17 cellular contexts compared by ENCODE assay signal in the genomic region with DNA sequence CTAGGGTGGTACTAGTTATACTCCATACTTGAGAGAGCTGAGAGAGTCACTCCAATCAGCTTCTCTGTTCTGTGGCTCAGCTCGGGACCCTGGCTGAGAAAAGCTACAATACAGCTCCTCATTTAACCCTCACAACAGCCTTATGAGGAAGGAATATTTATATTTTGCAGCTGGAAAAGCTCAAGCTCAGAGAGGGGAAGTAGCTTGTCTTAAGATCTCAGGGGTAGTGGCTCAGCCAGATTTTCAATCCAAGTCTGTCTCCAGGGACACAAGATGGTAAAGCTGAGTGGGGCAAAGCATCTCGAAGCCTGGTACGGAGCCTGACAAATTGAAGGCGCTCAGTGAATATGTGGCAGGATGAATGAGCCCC. TPM values are rescaled to one million over a fixed set of nuclear protein-coding genes. Genes with fewer than 3 reads are reported as not detected.
A peak's percentile ranks its signal among the peaks of the same experiment; 100 is the strongest.
DNase-seq lines count a peak whose midpoint lies in the region; ATAC-seq, FAIRE-seq and TF ChIP-seq lines count a peak whose summit lies in the region.
"Had no signal": no experiment of that assay in that cellular context is flagged by ENCODE, and none has a peak within 500 bp of the region (broad histone marks: within the 10 kb centered on the region; RNA-seq: fewer than 3 reads in every experiment).

No MANE protein-coding gene starts in this region.

- H3K9me2 ChIP-seq in OCI-LY1 (ENCODE audit: low read depth, low read length) = no peaks in the 10 kb centered on the region

- peak overlapping the region; percentile 2; the same call in 1 of the 2 replicates for H3K4me2 ChIP-seq in OCI-LY1 (ENCODE audit: low read length)
- H3K4me2 ChIP-seq: hepatocyte, smooth muscle cell had no signal

- no peaks in the 10 kb centered on the region for H3K27me3 Mint-ChIP-seq in T-helper 1 cell treated with Interleukin-12 subunit alpha and Interleukin-12 subunit beta and Interleukin-4 antibody, amounts not matched to agents 30 μg/mL and 1 μg/mL, for 36 hours (ENCODE audit: low read depth)

- TF ChIP-seq EP300 in sigmoid colon (IDR thresholded peaks at IDR 0.05) = no peak

- no peaks in the 10 kb centered on the region for H3K9me3 Mint-ChIP-seq in T-helper 1 cell treated with Interleukin-12 subunit alpha and Interleukin-12 subunit beta and Interleukin-4 antibody, amounts not matched to agents 30 μg/mL and 1 μg/mL, for 36 hours
- H3K9me3 Mint-ChIP-seq: HFFc6 had no signal

- H2AFZ ChIP-seq in OCI-LY1 (ENCODE audit: low read length) = no peak overlapping the region
- H2AFZ ChIP-seq: hepatocyte had no signal

- H3K36me3 Mint-ChIP-seq in T-helper 1 cell treated with Interleukin-12 subunit alpha and Interleukin-12 subunit beta and Interleukin-4 antibody, amounts not matched to agents 30 μg/mL and 1 μg/mL, for 36 hours (ENCODE audit: low read depth) = peaks cover 8% of the 10 kb centered on the region

- TF ChIP-seq POLR2A in sigmoid colon (IDR thresholded peaks at IDR 0.05) = no peak
- TF ChIP-seq POLR2A in GM12891 (IDR thresholded peaks at IDR 0.05; ENCODE audit: low read depth, low read length) = no peak

- H3K4me1 ChIP-seq in OCI-LY1 (ENCODE audit: insufficient read depth, low read length, severe bottlenecking) = peaks cover 36% of the 10 kb centered on the region
- peaks cover 45% of the 10 kb centered on the region for H3K4me1 ChIP-seq in psoas muscle
- peaks cover 0 to 28% (median 12%) of the 10 kb centered on the region in 4 donors for H3K4me1 ChIP-seq in sigmoid colon

- 65 to 86% (median 73%) methylated on average over 4 of the region's 4 CpGs for WGBS in psoas muscle, 3 donors
- 71 to 76% methylated on average over 4 of the region's 4 CpGs for WGBS in sigmoid colon, 2 donors

- H3K36me3 ChIP-seq in OCI-LY1 (ENCODE audit: insufficient read depth, low read length) (peaks cover 8% of the 10 kb centered on the region), psoas muscle (ENCODE audit: insufficient read depth in 1 of 2, low read depth in 1 of 2) (peaks cover 0 to 12% of the 10 kb centered on the region in 2 donors), sigmoid colon (peaks cover 4 to 9% (median 6%) of the 10 kb centered on the region in 4 donors)

- FAIRE-seq in GM12891 (lab: Jason Lieb, UNC) = no peak

- peaks cover 25% of the 10 kb centered on the region for H3K4me1 Mint-ChIP-seq in T-helper 1 cell treated with Interleukin-12 subunit alpha and Interleukin-12 subunit beta and Interleukin-4 antibody, amounts not matched to agents 30 μg/mL and 1 μg/mL, for 36 hours (ENCODE audit: low read depth)

- H3K27me3 ChIP-seq in OCI-LY1 (ENCODE audit: insufficient read depth, low read length) = no peaks in the 10 kb centered on the region
- H3K27me3 ChIP-seq in psoas muscle (ENCODE audit: insufficient read depth in 3 of 3, low read length in 2 of 3) = no peaks in the 10 kb centered on the region
- H3K27me3 ChIP-seq in sigmoid colon = no peaks in the 10 kb centered on the region
- H3K27me3 ChIP-seq: hepatocyte, suprapubic skin had no signal

- H3K79me2 ChIP-seq in OCI-LY1 (ENCODE audit: insufficient read depth, low read length) = no peaks in the 10 kb centered on the region

- peak overlapping the region; percentile 69 for H3K27ac Mint-ChIP-seq in T-helper 1 cell treated with Interleukin-12 subunit alpha and Interleukin-12 subunit beta and Interleukin-4 antibody, amounts not matched to agents 30 μg/mL and 1 μg/mL, for 36 hours
- H3K27ac Mint-ChIP-seq: HFFc6 had no signal

- no peak for DNase-seq in T-helper 1 cell
- DNase-seq in psoas muscle = no peak
- DNase-seq in sigmoid colon = no peak
- DNase-seq in GM12891 (ENCODE audit: insufficient read length, low spot score) = no peak
- DNase-seq: 8988T; activated CD4-positive, alpha-beta T cell treated with anti-CD3 and anti-CD28 coated beads for 4 hours; HFFc6; left ventricle myocardium superior had no signal

- no peak overlapping the region; the same call in 1 of the 2 replicates for H3K9ac ChIP-seq in OCI-LY1 (ENCODE audit: low read length)

- H3K27ac ChIP-seq in OCI-LY1 (ENCODE audit: low read depth, low read length, poor library complexity, severe bottlenecking) (peak overlapping the region; percentile 81), angular gyrus (ENCODE audit: low read depth, low read length) (peak overlapping the region; percentile 47), psoas muscle (peak overlapping the region; percentile 69), sigmoid colon (no peak overlapping the region)
- H3K27ac ChIP-seq: suprapubic skin had no signal

- H3K9me3 ChIP-seq in OCI-LY1 (ENCODE audit: low read length) = no peaks in the 10 kb centered on the region
- no peaks in the 10 kb centered on the region for H3K9me3 ChIP-seq in psoas muscle
- no peaks in the 10 kb centered on the region for H3K9me3 ChIP-seq in sigmoid colon
- H3K9me3 ChIP-seq: suprapubic skin had no signal

- H3K4me3 Mint-ChIP-seq in T-helper 1 cell treated with Interleukin-12 subunit alpha and Interleukin-12 subunit beta and Interleukin-4 antibody, amounts not matched to agents 30 μg/mL and 1 μg/mL, for 36 hours = no peak overlapping the region
- H3K4me3 Mint-ChIP-seq: HFFc6 had no signal

- intact Hi-C loops in psoas muscle (cut with DNase I) = loop anchor here in 1 of 2 donors (5.0 kb wide), 1 partner anchor 44 kb away; no protein-coding TSS in a partner anchor
- intact Hi-C loops in sigmoid colon (cut with DNase I) = no loop called here

- no peak for TF ChIP-seq CTCF in OCI-LY1 (IDR thresholded peaks at IDR 0.05; ENCODE audit: low read length)
- TF ChIP-seq CTCF in psoas muscle (IDR thresholded peaks at IDR 0.05) = no peak
- no peak for TF ChIP-seq CTCF in sigmoid colon (IDR thresholded peaks at IDR 0.05)

- no peaks in the 10 kb centered on the region for H4K20me1 ChIP-seq in OCI-LY1 (ENCODE audit: insufficient read depth, low read length)

- H3K4me3 ChIP-seq in OCI-LY1 (ENCODE audit: low read depth, low read length, poor library complexity, severe bottlenecking) (no peak overlapping the region), psoas muscle (no peak overlapping the region), sigmoid colon (no peak overlapping the region)
- H3K4me3 ChIP-seq: hepatocyte, smooth muscle cell, suprapubic skin had no signal

- no peaks in the 10 kb centered on the region for H3F3A ChIP-seq in OCI-LY1 (ENCODE audit: insufficient read depth, low read length)

- no peak for ATAC-seq in psoas muscle
- no peak for ATAC-seq in HG02885 (IDR thresholded peaks at IDR 0.05; ENCODE audit: poor library complexity, unreplicated experiment)
- ATAC-seq: esophagus mucosa, left ventricle myocardium superior had no signal

TF ChIP-seq in GM12891, 5 proteins besides CTCF, POLR2A, EP300 and RAD21:
- no peak for TF ChIP-seq POU2F2 (IDR thresholded peaks at IDR 0.05; ENCODE audit: low read depth, low read length)
- TF ChIP-seq SPI1 (IDR thresholded peaks at IDR 0.05; ENCODE audit: low read depth, low read length) = no peak
- no peak for TF ChIP-seq POLR2AphosphoS5 (IDR thresholded peaks at IDR 0.05; ENCODE audit: low read depth, low read length)
- TF ChIP-seq PAX5 (IDR thresholded peaks at IDR 0.05; ENCODE audit: insufficient read depth, low read length, severe bottlenecking) = no peak
- no peak for TF ChIP-seq TAF1 (IDR thresholded peaks at IDR 0.05; ENCODE audit: low read depth, low read length)

RNA-seq across cellular contexts. Expression of a gene that starts 14.8 kb away (rescaled TPM):
- 10 to 100 TPM; 32.1 to 67.3 (median 52.6) TPM for total RNA-seq in psoas muscle
- polyA plus RNA-seq in psoas muscle = 10 to 100 TPM; 40.2 to 73.6 (median 48.6) TPM
- 10 to 100 TPM; 27.8 to 37.8 (median 36.2) TPM for total RNA-seq in sigmoid colon
- 100 to 1,000 TPM in 1 of 3 donors, 10 to 100 TPM in 2; 28.7 to 131 (median 33.0) TPM for polyA plus RNA-seq in sigmoid colon
- 59.8 TPM for polyA plus RNA-seq in GM12891 (2012; ENCODE audit: low read depth, missing spikeins)

RNA-seq across cellular contexts. Expression of a gene that starts 15.4 kb away (rescaled TPM):
- total RNA-seq in psoas muscle = 10 to 100 TPM; 17.7 to 34.5 (median 27.0) TPM
- 10 to 100 TPM; 33.2 to 43.5 (median 42.8) TPM for polyA plus RNA-seq in psoas muscle
- total RNA-seq in sigmoid colon = 10 to 100 TPM; 21.1 to 46.8 (median 30.6) TPM
- 10 to 100 TPM; 46.9 to 48.6 (median 48.4) TPM for polyA plus RNA-seq in sigmoid colon
- polyA plus RNA-seq in GM12891 (2012; ENCODE audit: low read depth, missing spikeins) = 16.3 TPM

RNA-seq across cellular contexts. Expression of a gene that starts 31.5 kb away (rescaled TPM):
- 10 to 100 TPM; 37.6 to 61.2 (median 43.2) TPM for total RNA-seq in psoas muscle
- polyA plus RNA-seq in psoas muscle = 10 to 100 TPM; 26.4 to 50.5 (median 38.9) TPM
- total RNA-seq in sigmoid colon = 10 to 100 TPM; 34.9 to 52.0 (median 45.5) TPM
- polyA plus RNA-seq in sigmoid colon = 10 to 100 TPM; 45.6 to 87.4 (median 56.5) TPM
- 75.5 TPM for polyA plus RNA-seq in GM12891 (2012; ENCODE audit: low read depth, missing spikeins)

RNA-seq across cellular contexts. Expression of a gene that starts 31.9 kb away (rescaled TPM):
- under 1 TPM in 1 of 4 donors, not detected in 3; 0.19 TPM for total RNA-seq in psoas muscle
- under 1 TPM in 2 of 3 donors, not detected in 1; 0.03 to 0.04 TPM for polyA plus RNA-seq in psoas muscle
- under 1 TPM in 1 of 4 donors, not detected in 3; 0.41 TPM for total RNA-seq in sigmoid colon
- polyA plus RNA-seq in sigmoid colon = under 1 TPM in 1 of 3 donors, not detected in 2; 0.28 TPM
- polyA plus RNA-seq in GM12891 (2012; ENCODE audit: low read depth, missing spikeins) = 0.15 TPM
- total RNA-seq: esophagus mucosa, hepatocyte, M059J had no signal
- polyA plus RNA-seq: hepatocyte, smooth muscle cell had no signal

RNA-seq across cellular contexts. Expression of a gene that starts 45.7 kb away (rescaled TPM):
- total RNA-seq in psoas muscle = under 1 TPM in 2 of 4 donors, not detected in 2; 0.36 to 0.66 TPM
- polyA plus RNA-seq in psoas muscle = not detected
- 1 to 10 TPM in 1 of 4 donors, not detected in 3; 1.8 TPM for total RNA-seq in sigmoid colon
- polyA plus RNA-seq in sigmoid colon = under 1 TPM in 1 of 3 donors, not detected in 2; 0.64 TPM
- polyA plus RNA-seq in GM12891 (2012; ENCODE audit: low read depth, missing spikeins) = 0.28 TPM
- total RNA-seq: esophagus mucosa, hepatocyte, HFFc6, M059J, smooth muscle cell had no signal
- polyA plus RNA-seq: hepatocyte, smooth muscle cell had no signal

Comparison
In these comparisons a context has a peak if more than half of its experiments do, and no peak if none do; other contexts are left out.
1. H3K27ac ChIP-seq: peak in OCI-LY1 (single experiment), angular gyrus (single experiment) and psoas muscle (single experiment); none in sigmoid colon (0 of 4).